8 cellular contexts compared by ENCODE assay signal in the genomic region with DNA sequence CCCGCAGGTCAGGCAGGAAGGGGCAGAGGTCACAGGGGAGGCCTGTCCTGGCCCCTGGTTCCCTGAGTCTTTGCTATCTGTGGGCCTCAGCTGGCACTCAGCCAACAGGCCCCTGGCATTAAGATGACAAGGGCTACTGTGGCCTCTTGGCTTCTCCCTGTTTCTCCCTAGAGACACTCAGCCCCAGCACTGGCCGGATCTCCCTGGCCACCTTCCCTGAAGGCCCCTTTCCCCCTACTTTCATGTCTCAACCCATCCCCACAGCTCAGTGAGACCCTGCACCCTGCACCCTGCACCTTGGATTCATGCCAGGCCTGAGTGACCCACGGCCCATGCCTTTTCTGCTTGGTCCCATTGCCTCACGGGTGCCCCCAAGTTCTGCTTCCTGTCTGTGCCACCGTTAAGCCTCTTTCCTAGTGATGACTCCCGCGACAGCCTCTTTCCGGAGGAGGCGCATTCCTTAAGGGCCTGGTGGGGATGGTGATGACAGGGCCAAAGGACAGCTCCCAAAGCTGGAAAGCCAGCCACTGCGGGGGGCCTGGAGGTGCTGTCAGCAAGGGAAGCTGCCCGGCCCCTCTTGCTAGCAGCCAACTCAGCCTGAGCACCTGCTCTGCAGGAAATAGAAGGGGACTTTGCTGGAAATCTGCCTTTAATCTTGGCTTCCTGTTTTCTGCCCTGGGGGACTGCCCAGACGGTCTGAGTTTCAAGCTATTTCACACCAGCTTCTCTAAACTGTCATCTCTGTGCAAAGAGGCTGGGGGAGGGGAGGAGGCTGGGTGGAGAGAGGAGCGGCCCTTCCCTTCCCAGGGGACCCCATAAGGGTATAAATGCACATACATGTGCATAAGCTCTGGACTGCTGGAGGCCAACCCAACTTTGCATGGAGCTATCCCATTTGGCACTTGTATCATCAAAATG. TPM values are rescaled to one million over a fixed set of nuclear protein-coding genes. Genes with fewer than 3 reads are reported as not detected.
DNase-seq lines count a peak whose midpoint lies in the region; ATAC-seq and TF ChIP-seq lines count a peak whose summit lies in the region.

No MANE protein-coding gene starts in this region.

- no peak overlapping the region for H3K27ac Mint-ChIP-seq in WTC11
- H3K27ac Mint-ChIP-seq in effector memory CD8-positive, alpha-beta T cell: peak overlapping the region; percentile 99

- H3K9me3 Mint-ChIP-seq in WTC11: no peaks in the 10 kb centered on the region
- H3K9me3 Mint-ChIP-seq in effector memory CD8-positive, alpha-beta T cell: no peaks in the 10 kb centered on the region

- DNase-seq in WTC11 (ENCODE audit: low spot score) (peak; percentile 56), spleen (peak; percentile 90), DMS53 (lab: John Stamatoyannopoulos, UW) (no peak)
- peak; percentile 52 to 59 (median 55) for DNase-seq in effector memory CD8-positive, alpha-beta T cell

- CTCF ChIA-PET in WTC11 (lab: Charles Lee): interaction anchor here (0.6 to 14.8 kb wide), 15 partner anchors 3 to 354 kb away, joined by 3 to 360 read pairs (median 5); a partner anchor contains a TSS

- no peaks in the 10 kb centered on the region for H3K27me3 ChIP-seq in spleen (replicated peaks in 1 of 7)

- TF ChIP-seq POLR2A in spleen (IDR thresholded peaks at IDR 0.05): no peak

- H3K9me3 ChIP-seq in spleen: no peaks in the 10 kb centered on the region

- H3K27me3 Mint-ChIP-seq in WTC11 (ENCODE audit: low read depth): peaks cover 36% of the 10 kb centered on the region
- no peaks in the 10 kb centered on the region for H3K27me3 Mint-ChIP-seq in effector memory CD8-positive, alpha-beta T cell

- H3K4me1 ChIP-seq in spleen: peaks cover 71 to 97% (median 92%) of the 10 kb centered on the region in 6 donors

- no peaks in the 10 kb centered on the region for H3K36me3 Mint-ChIP-seq in WTC11
- H3K36me3 Mint-ChIP-seq in effector memory CD8-positive, alpha-beta T cell (ENCODE audit: insufficient read depth): peaks cover 25% of the 10 kb centered on the region

- H3K4me3 Mint-ChIP-seq in WTC11: no peak overlapping the region
- H3K4me3 Mint-ChIP-seq in effector memory CD8-positive, alpha-beta T cell: peak overlapping the region; percentile 80 to 98

- H3K4me3 ChIP-seq in spleen: peak overlapping the region in 4 of 8 donors; percentile 1 to 56 (median 6)

- intact Hi-C loops in spleen (cut with DNase I; ENCODE audit: low total_unique reads): loop anchor here (10.0 kb wide), 1 partner anchor 428 kb away; a partner anchor contains a TSS

- POLR2A ChIA-PET in WTC11 (lab: Charles Lee): interaction anchor here (1.0 to 1.5 kb wide), 2 partner anchors 11 to 16 kb away, joined by 4 read pairs; no protein-coding TSS in a partner anchor

- H3K36me3 ChIP-seq in spleen: no peaks in the 10 kb centered on the region

- H3K4me1 Mint-ChIP-seq in WTC11: peaks cover 48% of the 10 kb centered on the region
- H3K4me1 Mint-ChIP-seq in effector memory CD8-positive, alpha-beta T cell (ENCODE audit: low read depth in 2 of 2): peaks cover 49 to 53% of the 10 kb centered on the region in 2 donors

- TF ChIP-seq CTCF in WTC11 (IDR thresholded peaks at IDR 0.05): no peak
- no peak for TF ChIP-seq CTCF in spleen (IDR thresholded peaks at IDR 0.05 in 8 of 11, conservative IDR thresholded peaks at IDR 0.05 in 3 of 11)

- ATAC-seq in GM18861 (IDR thresholded peaks at IDR 0.05; ENCODE audit: unreplicated experiment) (peak; percentile 34), HG03457 (IDR thresholded peaks at IDR 0.05; ENCODE audit: unreplicated experiment) (peak; percentile 34), WTC11 (peak; percentile 27), HG02852 (IDR thresholded peaks at IDR 0.05; ENCODE audit: unreplicated experiment) (no peak), GM18858 (IDR thresholded peaks at IDR 0.05; ENCODE audit: unreplicated experiment) (no peak)
- ATAC-seq in effector memory CD8-positive, alpha-beta T cell (replicated peaks): peak; percentile 56

- peak overlapping the region; percentile 79 to 99 (median 96) for H3K27ac ChIP-seq in spleen

- 2 to 8% (median 5%) methylated on average over 10 to 13 of the region's 13 CpGs for WGBS in spleen, 5 donors

TF ChIP-seq in WTC11, 78 proteins besides CTCF, POLR2A, EP300 and RAD21:
- no peak for TF ChIP-seq ZNF263 (CRISPR knock-in tag; IDR thresholded peaks at IDR 0.05; ENCODE audit: low read depth)
- TF ChIP-seq FOXK1 (CRISPR knock-in tag; IDR thresholded peaks at IDR 0.05): no peak
- TF ChIP-seq, protein P1, sequence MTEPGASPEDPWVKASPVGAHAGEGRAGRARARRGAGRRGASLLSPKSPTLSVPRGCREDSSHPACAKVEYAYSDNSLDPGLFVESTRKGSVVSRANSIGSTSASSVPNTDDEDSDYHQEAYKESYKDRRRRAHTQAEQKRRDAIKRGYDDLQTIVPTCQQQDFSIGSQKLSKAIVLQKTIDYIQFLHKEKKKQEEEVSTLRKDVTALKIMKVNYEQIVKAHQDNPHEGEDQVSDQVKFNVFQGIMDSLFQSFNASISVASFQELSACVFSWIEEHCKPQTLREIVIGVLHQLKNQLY (CRISPR knock-in tag; IDR thresholded peaks at IDR 0.05): no peak

RNA-seq across cellular contexts. Expression of a gene that starts 4.8 kb away (rescaled TPM):
- total RNA-seq in WTC11 (2021) (55.1 to 55.9 TPM (median 55.3 TPM) in 3 replicates), spleen (100 to 1,000 TPM; 121 to 281 (median 197) TPM)
- polyA plus RNA-seq in spleen: 100 to 1,000 TPM; 150 to 244 (median 187) TPM

RNA-seq across cellular contexts. Expression of a gene that starts 28.5 kb away (rescaled TPM):
- total RNA-seq in WTC11 (2021) (0.07 TPM in 1 of 3 replicates, not detected in the others), spleen (not detected)
- polyA plus RNA-seq in spleen: not detected

RNA-seq across cellular contexts. Expression of a gene that starts 35.5 kb away (rescaled TPM):
- total RNA-seq in WTC11 (2021) (not detected in 3 replicates), spleen (100 to 1,000 TPM in 4 of 7 donors, 10 to 100 TPM in 3; 55.3 to 164 (median 106) TPM)
- polyA plus RNA-seq in spleen: 10 to 100 TPM in 2 of 3 donors, 1 to 10 TPM in 1; 2.4 to 36.8 (median 25.6) TPM

RNA-seq across cellular contexts. Expression of a gene that starts 49.3 kb away (rescaled TPM):
- total RNA-seq in WTC11 (2021): 0.09 to 0.21 TPM (median 0.09 TPM) in 3 replicates
- 10 to 100 TPM; 17.7 to 73.7 (median 37.0) TPM for total RNA-seq in spleen
- 100 to 1,000 TPM in 2 of 3 donors, 10 to 100 TPM in 1; 28.9 to 207 (median 127) TPM for polyA plus RNA-seq in spleen

RNA-seq across cellular contexts. Expression of a gene that starts 51.8 kb away (rescaled TPM):
- total RNA-seq in WTC11 (2021) (0.21 to 0.26 TPM (median 0.23 TPM) in 3 replicates), spleen (1 to 10 TPM in 1 of 7 donors, not detected in 6; 1.1 TPM)
- under 1 TPM; 0.03 to 0.06 (median 0.04) TPM for polyA plus RNA-seq in spleen

Comparison
In these comparisons a context has a peak if more than half of its experiments do, and no peak if none do; other contexts are left out.
1. ATAC-seq: peak in GM18861 (single experiment), HG03457 (single experiment), WTC11 (single experiment) and effector memory CD8-positive, alpha-beta T cell (single experiment); none in HG02852 (single experiment) and GM18858 (single experiment).
2. RNA of a gene that starts 35.5 kb away (total RNA-seq): 55.3 to 164 TPM in spleen; not detected in WTC11; every median in the first group is over 10 times any median in the second.